Comparison of ENCODE assay signal across 9 cellular contexts in the genomic region with DNA sequence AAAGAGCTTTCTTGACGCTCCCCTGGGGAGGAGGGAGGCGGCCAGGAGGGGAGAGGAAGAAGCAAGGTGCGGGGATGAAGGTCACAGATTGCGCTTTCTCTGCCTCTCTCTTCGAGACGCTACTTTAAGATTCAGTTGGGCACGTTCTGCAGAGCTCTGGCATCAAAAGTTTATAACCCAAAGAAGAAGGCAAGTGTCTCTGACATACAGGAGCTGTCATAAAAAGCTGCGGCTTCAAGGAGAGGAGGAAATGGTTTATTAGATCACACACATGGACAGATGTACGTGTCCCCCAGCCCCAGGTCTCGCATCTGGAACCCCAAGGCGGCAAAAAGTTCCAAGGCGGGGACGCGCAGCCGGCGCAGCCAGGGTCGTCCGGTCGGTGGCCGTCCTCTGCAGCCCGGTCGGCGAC.
DNase-seq lines count a peak whose midpoint lies in the region; ATAC-seq and TF ChIP-seq lines count a peak whose summit lies in the region.
"Had no signal": no experiment of that assay in that cellular context is flagged by ENCODE, and none has a peak within 500 bp of the region (broad histone marks: within the 10 kb centered on the region; RNA-seq: fewer than 3 reads in every experiment).

No MANE protein-coding gene starts in this region.

- DNase-seq in DMS79 treated with DMSO at 0.1 percent for 48 hours (lab: John Stamatoyannopoulos, UW) (peak; percentile 10), DMS79 (lab: John Stamatoyannopoulos, UW) (no peak), iPS DF 6.9 (ENCODE audit: low read depth, low spot score) (no peak), sigmoid colon (no peak), upper lobe of right lung (no peak), NCI-H1436 treated with DMSO at 0.1 percent for 48 hours (lab: John Stamatoyannopoulos, UW) (no peak), NCI-H524 treated with DMSO at 0.1 percent for 48 hours (lab: John Stamatoyannopoulos, UW) (no peak)
- DNase-seq: GOT3 had no signal

- no peak for TF ChIP-seq POLR2A in sigmoid colon (IDR thresholded peaks at IDR 0.05)

- no peak overlapping the region for H3K27ac ChIP-seq in iPS DF 6.9 (ENCODE audit: low read length)
- H3K27ac ChIP-seq in sigmoid colon = no peak overlapping the region
- H3K27ac ChIP-seq in upper lobe of right lung = no peak overlapping the region

- H3K4me3 ChIP-seq in WI38 (ENCODE audit: low read depth, low read length) = peak overlapping the region; percentile 49
- H3K4me3 ChIP-seq in iPS DF 6.9 (ENCODE audit: low read length) = peak overlapping the region; percentile 63; the same call in 1 of the 2 replicates
- peak overlapping the region in 3 of 4 donors; percentile 25 to 41 (median 40) for H3K4me3 ChIP-seq in sigmoid colon
- H3K4me3 ChIP-seq in upper lobe of right lung = no peak overlapping the region

- H3K9me3 ChIP-seq in iPS DF 6.9 (ENCODE audit: control insufficient read depth, insufficient read depth, low read length) = no peaks in the 10 kb centered on the region
- no peaks in the 10 kb centered on the region for H3K9me3 ChIP-seq in sigmoid colon
- no peaks in the 10 kb centered on the region for H3K9me3 ChIP-seq in upper lobe of right lung

- H3K36me3 ChIP-seq in iPS DF 6.9 (ENCODE audit: control insufficient read depth, insufficient read depth, low read length) (no peaks in the 10 kb centered on the region), sigmoid colon (no peaks in the 10 kb centered on the region), upper lobe of right lung (no peaks in the 10 kb centered on the region)

- TF ChIP-seq CTCF in WI38 (IDR thresholded peaks at IDR 0.05; ENCODE audit: low read depth, low read length) (no peak), sigmoid colon (IDR thresholded peaks at IDR 0.05) (no peak), upper lobe of right lung (IDR thresholded peaks at IDR 0.05) (no peak)

- intact Hi-C loops in sigmoid colon (cut with DNase I) = no loop called here
- intact Hi-C loops in upper lobe of right lung (cut with DNase I) = no loop called here

- no peaks in the 10 kb centered on the region; the same call in 1 of the 2 replicates for H3K4me1 ChIP-seq in iPS DF 6.9 (ENCODE audit: control insufficient read depth, insufficient read depth, low read length)
- peaks cover 0 to 14% (median 10%) of the 10 kb centered on the region in 4 donors for H3K4me1 ChIP-seq in sigmoid colon
- H3K4me1 ChIP-seq in upper lobe of right lung = no peaks in the 10 kb centered on the region

- H3K27me3 ChIP-seq in iPS DF 6.9 (ENCODE audit: control insufficient read depth, insufficient read depth, low read length) (peaks cover 4% of the 10 kb centered on the region; the same call in 1 of the 2 replicates), sigmoid colon (peaks cover 9 to 41% (median 29%) of the 10 kb centered on the region in 3 donors), upper lobe of right lung (peaks cover 42% of the 10 kb centered on the region)

- no peak for ATAC-seq in upper lobe of right lung

- no CpG with 5 or more reads among the region's 23 CpGs for WGBS in iPS DF 6.9 (ENCODE audit: insufficient coverage, insufficient read length)
- 2 to 12% methylated on average over 23 of the region's 23 CpGs for WGBS in sigmoid colon, 2 donors

- TF ChIP-seq EP300 in sigmoid colon (IDR thresholded peaks at IDR 0.05) = no peak
